ENCODE assay signal across 8 cellular contexts in the genomic region with DNA sequence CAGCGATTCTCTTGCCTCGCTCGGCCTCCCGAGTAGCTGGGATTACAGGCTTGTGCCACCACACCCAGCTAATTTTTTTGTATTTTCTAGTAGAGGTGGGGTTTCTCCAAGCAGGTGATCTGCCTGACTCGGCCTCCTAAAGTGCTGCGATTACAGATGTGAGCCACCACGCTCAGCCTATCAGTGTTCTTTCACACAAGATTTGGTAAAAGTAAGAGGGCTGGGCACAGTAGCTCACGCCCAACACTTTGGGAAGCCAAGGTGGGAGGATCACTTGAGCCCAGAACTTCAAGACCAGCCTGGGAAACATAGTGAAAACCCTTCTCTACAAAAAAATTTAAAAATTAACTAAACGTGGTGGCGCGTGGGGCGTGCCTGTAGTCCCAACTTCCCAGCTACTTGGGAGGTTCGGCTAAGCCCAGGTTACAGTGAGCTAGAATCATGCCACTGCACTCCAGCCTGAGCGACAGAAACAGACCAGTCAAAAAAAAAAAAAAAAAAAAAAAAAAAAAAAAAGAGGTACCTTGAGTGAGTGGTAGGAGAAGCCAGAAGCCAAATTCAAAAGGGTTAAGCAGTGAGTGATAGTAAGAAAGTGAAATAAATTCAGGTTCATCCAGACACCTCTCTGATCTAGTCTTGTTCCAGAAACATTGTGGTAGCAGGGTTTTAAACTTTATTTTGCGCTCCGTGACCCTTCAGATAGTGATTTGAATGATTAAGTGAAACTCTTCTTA. TPM values are rescaled to one million over a fixed set of nuclear protein-coding genes. Genes with fewer than 3 reads are reported as not detected.
A peak's percentile ranks its signal among the peaks of the same experiment; 100 is the strongest.
DNase-seq lines count a peak whose midpoint lies in the region; ATAC-seq and TF ChIP-seq lines count a peak whose summit lies in the region.

No MANE protein-coding gene starts in this region.

- no peak for TF ChIP-seq POLR2A in suprapubic skin (IDR thresholded peaks at IDR 0.05)

- H3K27ac Mint-ChIP-seq in T-helper 1 cell treated with Interleukin-12 subunit alpha and Interleukin-12 subunit beta and Interleukin-4 antibody, amounts not matched to agents 30 μg/mL and 1 μg/mL, for 36 hours, result peak overlapping the region; percentile 98

- TF ChIP-seq CTCF in suprapubic skin (IDR thresholded peaks at IDR 0.05), result no peak

- peaks cover 24% of the 10 kb centered on the region for H3K36me3 Mint-ChIP-seq in T-helper 1 cell treated with Interleukin-12 subunit alpha and Interleukin-12 subunit beta and Interleukin-4 antibody, amounts not matched to agents 30 μg/mL and 1 μg/mL, for 36 hours (ENCODE audit: low read depth)

- H3K4me1 ChIP-seq in adipocyte (ENCODE audit: control insufficient read depth, insufficient read depth, low read length), result peaks cover 13% of the 10 kb centered on the region
- H3K4me1 ChIP-seq in suprapubic skin, result peaks cover 20% of the 10 kb centered on the region

- H3K27ac ChIP-seq in layer of hippocampus (ENCODE audit: low read depth, low read length), result peak overlapping the region; percentile 93
- H3K27ac ChIP-seq in suprapubic skin, result peak overlapping the region; percentile 88

- DNase-seq in T-helper 1 cell (no peak), adipocyte (ENCODE audit: low read depth) (peak; percentile 22), suprapubic skin (ENCODE audit: low spot score in 2 of 2) (no peak), Ammon's horn (ENCODE audit: low spot score) (no peak)

- peak overlapping the region; percentile 98 for H3K9ac ChIP-seq in adipocyte (ENCODE audit: low read length)

- peak overlapping the region; percentile 98 for H3K4me3 Mint-ChIP-seq in T-helper 1 cell treated with Interleukin-12 subunit alpha and Interleukin-12 subunit beta and Interleukin-4 antibody, amounts not matched to agents 30 μg/mL and 1 μg/mL, for 36 hours

- H3K36me3 ChIP-seq in adipocyte (ENCODE audit: control insufficient read depth, insufficient read depth, low read length, severe bottlenecking), result peaks cover 18% of the 10 kb centered on the region
- peaks cover 17% of the 10 kb centered on the region for H3K36me3 ChIP-seq in suprapubic skin

- peak overlapping the region; percentile 94 for H3K4me3 ChIP-seq in adipocyte (ENCODE audit: low read length)
- peak overlapping the region; percentile 65 for H3K4me3 ChIP-seq in suprapubic skin

- H3K27me3 Mint-ChIP-seq in T-helper 1 cell treated with Interleukin-12 subunit alpha and Interleukin-12 subunit beta and Interleukin-4 antibody, amounts not matched to agents 30 μg/mL and 1 μg/mL, for 36 hours (ENCODE audit: low read depth), result no peaks in the 10 kb centered on the region

- H3K27me3 ChIP-seq in adipocyte (replicated peaks; ENCODE audit: control insufficient read depth, insufficient read depth, low read length) (no peaks in the 10 kb centered on the region), layer of hippocampus (ENCODE audit: control insufficient read depth, insufficient read depth, low read length) (no peaks in the 10 kb centered on the region), suprapubic skin (no peaks in the 10 kb centered on the region)

- H3K4me1 Mint-ChIP-seq in T-helper 1 cell treated with Interleukin-12 subunit alpha and Interleukin-12 subunit beta and Interleukin-4 antibody, amounts not matched to agents 30 μg/mL and 1 μg/mL, for 36 hours (ENCODE audit: low read depth), result peaks cover 22% of the 10 kb centered on the region

- WGBS in suprapubic skin, result 58% methylated on average over 16 of the region's 16 CpGs

- H3K9me3 Mint-ChIP-seq in T-helper 1 cell treated with Interleukin-12 subunit alpha and Interleukin-12 subunit beta and Interleukin-4 antibody, amounts not matched to agents 30 μg/mL and 1 μg/mL, for 36 hours, result no peaks in the 10 kb centered on the region

- TF ChIP-seq EP300 in suprapubic skin (IDR thresholded peaks at IDR 0.05), result no peak

- H3K9me3 ChIP-seq in adipocyte (ENCODE audit: control insufficient read depth, low read length), result no peaks in the 10 kb centered on the region
- no peaks in the 10 kb centered on the region for H3K9me3 ChIP-seq in suprapubic skin

- no peak for ATAC-seq in GM18498 (IDR thresholded peaks at IDR 0.05; ENCODE audit: unreplicated experiment)
- ATAC-seq in HG02610 (IDR thresholded peaks at IDR 0.05; ENCODE audit: unreplicated experiment), result no peak

RNA-seq across cellular contexts. Expression of gene MRPL53, which starts 1.0 kb away (rescaled TPM):
- total RNA-seq in suprapubic skin, result 10 to 100 TPM; 13.1 to 36.0 (median 26.7) TPM

RNA-seq across cellular contexts. Expression of gene MOGS, which starts 6.3 kb away (rescaled TPM):
- 10 to 100 TPM; 44.1 to 81.3 (median 50.1) TPM for total RNA-seq in suprapubic skin

RNA-seq across cellular contexts. Expression of gene CCDC142, which starts 11.3 kb away (rescaled TPM):
- 10 to 100 TPM; 10.4 to 31.1 (median 18.7) TPM for total RNA-seq in suprapubic skin

RNA-seq across cellular contexts. Expression of gene TTC31, which starts 11.4 kb away (rescaled TPM):
- total RNA-seq in suprapubic skin, result 10 to 100 TPM; 20.4 to 45.5 (median 27.4) TPM

RNA-seq across cellular contexts. Expression of gene WBP1, which starts 13.3 kb away (rescaled TPM):
- 100 to 1,000 TPM in 1 of 4 donors, 10 to 100 TPM in 3; 40.7 to 121 (median 47.0) TPM for total RNA-seq in suprapubic skin
